In genomic region chr22:32473388-32473952, GRCh38 we compare ENCODE assay signal across 8 cellular contexts. TPM values are rescaled to one million over a fixed set of nuclear protein-coding genes. Genes with fewer than 3 reads are reported as not detected.
A peak's percentile ranks its signal among the peaks of the same experiment; 100 is the strongest.
DNase-seq lines count a peak whose midpoint lies in the region; TF ChIP-seq lines count a peak whose summit lies in the region.

No MANE protein-coding gene starts in this region.

- H3K9me2 ChIP-seq in hepatocyte (replicated peaks; ENCODE audit: insufficient read depth) = no peaks in the 10 kb centered on the region

- peak overlapping the region; percentile 71 for H3K4me2 ChIP-seq in hepatocyte

- TF ChIP-seq CTCF in hepatocyte (IDR thresholded peaks at IDR 0.05; ENCODE audit: poor library complexity) (peak; percentile 59), lower leg skin (IDR thresholded peaks at IDR 0.05) (no peak)

- no peaks in the 10 kb centered on the region for H3K9me3 ChIP-seq in hepatocyte (ENCODE audit: low read depth)

- intact Hi-C loops in lower leg skin (cut with DNase I; ENCODE audit: low total_unique reads) = loop anchor here (10.0 kb wide), 1 partner anchor 809 kb away; the partner anchor contains the start of gene PISD

- H3K27ac ChIP-seq in hepatocyte = peak overlapping the region; percentile 99

- DNase-seq in ELR (ENCODE audit: low read depth) = peak; percentile 67
- DNase-seq in LHCN-M2 (ENCODE audit: low read depth) = peak; percentile 57
- peak; percentile 59 to 68 for DNase-seq in SHP77 (lab: John Stamatoyannopoulos, UW)
- peak; percentile 58 for DNase-seq in amniotic stem cell (lab: John Stamatoyannopoulos, UW)
- DNase-seq in hepatocyte (ENCODE audit: low spot score) = peak; percentile 55
- peak; percentile 58 for DNase-seq in retina
- no peak for DNase-seq in lower leg skin (ENCODE audit: low spot score in 2 of 2)
- DNase-seq in HPDE6-E6E7 (ENCODE audit: extremely low spot score) = no peak

- H4K20me1 ChIP-seq in hepatocyte (ENCODE audit: insufficient read depth, poor library complexity, severe bottlenecking) = peaks cover 29% of the 10 kb centered on the region

- H3K4me3 ChIP-seq in hepatocyte = no peak overlapping the region
- H3K4me3 ChIP-seq in lower leg skin (ENCODE audit: low read depth, poor library complexity, severe bottlenecking) = no peak overlapping the region

- H3K36me3 ChIP-seq in hepatocyte (replicated peaks; ENCODE audit: insufficient read depth, low read depth) = no peaks in the 10 kb centered on the region

- WGBS in hepatocyte (ENCODE audit: low lambda C conversion rate, missing lambda C conversion rate) = 40% methylated on average over 6 of the region's 6 CpGs
- 34 to 45% methylated on average over 6 of the region's 6 CpGs for WGBS in lower leg skin, 2 donors

- H3K4me1 ChIP-seq in hepatocyte (ENCODE audit: insufficient read depth) = peaks cover 11% of the 10 kb centered on the region

- H3K27me3 ChIP-seq in hepatocyte = no peaks in the 10 kb centered on the region

- no peak for TF ChIP-seq POLR2A in lower leg skin (IDR thresholded peaks at IDR 0.05)

- peaks cover 30% of the 10 kb centered on the region for H3K79me2 ChIP-seq in hepatocyte

- no peak overlapping the region for H2AFZ ChIP-seq in hepatocyte

RNA-seq across cellular contexts. Expression of gene FBXO7, which starts 1.1 kb away (rescaled TPM):
- 85.6 and 89.5 TPM in 2 replicates for total RNA-seq in LHCN-M2 (2014; rRNA removed)
- polyA plus RNA-seq in LHCN-M2 (2012) = 70.6 TPM
- total RNA-seq in hepatocyte = 82.7 and 91.3 TPM in 2 replicates
- 92.5 and 94.2 TPM in 2 replicates for polyA plus RNA-seq in hepatocyte
- total RNA-seq in lower leg skin = 10 to 100 TPM; 61.6 to 89.4 (median 80.6) TPM

RNA-seq across cellular contexts. Expression of gene BPIFC, which starts 9.2 kb away (rescaled TPM):
- not detected in 2 replicates for total RNA-seq in LHCN-M2 (2014; rRNA removed)
- polyA plus RNA-seq in LHCN-M2 (2012) = not detected
- total RNA-seq in hepatocyte = not detected in 2 replicates
- not detected in 2 replicates for polyA plus RNA-seq in hepatocyte
- total RNA-seq in lower leg skin = 100 to 1,000 TPM in 1 of 4 donors, 10 to 100 TPM in 3; 33.9 to 204 (median 83.1) TPM

Comparison
In these comparisons a context has a peak if more than half of its experiments do, and no peak if none do; other contexts are left out.
1. DNase-seq: peak in ELR (single experiment), LHCN-M2 (single experiment), SHP77 (2 of 2), amniotic stem cell (single experiment), hepatocyte (single experiment) and retina (single experiment); none in lower leg skin (0 of 2) and HPDE6-E6E7 (single experiment).
2. RNA of gene BPIFC, which starts 9.2 kb away (total RNA-seq): 33.9 to 204 TPM in lower leg skin; not detected in LHCN-M2 and not detected in hepatocyte; every median in the first group is over 10 times any median in the second.